Comparison of ENCODE assay signal across 1 cellular context in the genomic region with DNA sequence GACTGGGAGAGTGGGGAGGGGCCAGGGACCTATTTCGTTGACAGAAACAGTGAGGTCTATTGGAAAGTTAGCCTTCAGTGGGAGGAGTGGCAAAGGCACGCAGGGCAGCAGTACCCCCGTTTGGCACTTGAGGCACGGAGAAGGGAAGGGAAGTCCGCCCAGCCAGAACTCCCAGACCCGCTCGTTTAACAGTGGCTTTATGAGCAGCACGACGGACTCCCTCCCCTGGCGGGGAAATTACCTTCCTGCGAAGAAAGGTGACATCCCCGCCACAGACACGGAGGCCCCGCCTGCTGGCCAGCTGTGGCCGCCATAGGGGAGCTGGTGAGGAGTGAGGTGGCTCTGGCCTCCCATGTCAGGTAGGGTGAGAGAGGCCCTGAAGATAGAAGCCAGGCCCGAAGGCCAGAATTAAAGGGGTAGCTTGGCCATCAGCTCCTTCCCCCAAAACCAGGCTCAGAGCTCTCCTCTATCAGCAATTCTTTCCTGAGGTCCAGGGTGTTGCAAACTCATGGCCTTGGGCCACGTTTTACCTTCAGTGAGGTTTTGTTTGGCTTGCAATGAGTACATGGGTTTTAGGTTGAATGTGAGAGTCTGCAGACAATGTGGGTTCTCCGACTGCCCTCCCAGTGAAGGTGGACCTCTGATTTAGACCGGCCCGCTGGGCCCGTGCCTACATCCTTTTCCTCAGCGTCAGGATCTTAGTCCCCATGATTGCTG.
TF ChIP-seq lines count a peak whose summit lies in the region.

No MANE protein-coding gene starts in this region.

TF ChIP-seq in HepG2, 621 proteins besides CTCF, POLR2A, EP300 and RAD21 (continued from another document and continues in another):
- TF ChIP-seq, protein P1, sequence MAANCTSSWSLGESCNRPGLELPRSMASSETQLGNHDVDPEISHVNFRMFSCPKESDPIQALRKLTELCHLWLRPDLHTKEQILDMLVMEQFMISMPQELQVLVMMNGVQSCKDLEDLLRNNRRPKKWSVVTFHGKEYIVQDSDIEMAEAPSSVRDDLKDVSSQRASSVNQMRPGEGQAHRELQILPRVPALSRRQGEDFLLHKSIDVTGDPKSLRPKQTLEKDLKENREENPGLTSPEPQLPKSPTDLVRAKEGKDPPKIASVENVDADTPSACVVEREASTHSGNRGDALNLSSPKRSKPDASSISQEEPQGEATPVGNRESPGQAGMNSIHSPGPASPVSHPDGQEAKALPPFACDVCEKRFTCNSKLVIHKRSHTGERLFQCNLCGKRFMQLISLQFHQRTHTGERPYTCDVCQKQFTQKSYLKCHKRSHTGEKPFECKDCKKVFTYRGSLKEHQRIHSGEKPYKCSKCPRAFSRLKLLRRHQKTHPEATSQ (CRISPR knock-in tag; IDR thresholded peaks at IDR 0.05; ENCODE audit: borderline replicate concordance) = no peak
- TF ChIP-seq CBX1 (IDR thresholded peaks at IDR 0.05; ENCODE audit: low read depth) (no peak), ZFX (CRISPR knock-in tag; IDR thresholded peaks at IDR 0.05; ENCODE audit: low read depth) (peak; percentile 32; the same call in 1 of the 2 replicates), NR3C1 (CRISPR knock-in tag; IDR thresholded peaks at IDR 0.05) (no peak), PHF20 (CRISPR knock-in tag; IDR thresholded peaks at IDR 0.05) (no peak), GTF3A (CRISPR knock-in tag; conservative IDR thresholded peaks at IDR 0.05) (no peak), NCOA2 (CRISPR knock-in tag; IDR thresholded peaks at IDR 0.05) (no peak), GLI4 (CRISPR knock-in tag; IDR thresholded peaks at IDR 0.05; ENCODE audit: borderline replicate concordance) (0 out of 2 replicates have a peak, but pooled peaks have one; percentile 65), MAFK (conservative IDR thresholded peaks at IDR 0.05 in 1 of 2, IDR thresholded peaks at IDR 0.05 in 1 of 2; ENCODE audit: low read length in 2 of 2) (no peak), ZNF768 (CRISPR knock-in tag; IDR thresholded peaks at IDR 0.05) (no peak), POLR2G (IDR thresholded peaks at IDR 0.05; ENCODE audit: low read depth, low read length) (no peak), TP53 (CRISPR knock-in tag; conservative IDR thresholded peaks at IDR 0.05) (no peak), ZNF431 (CRISPR knock-in tag; IDR thresholded peaks at IDR 0.05; ENCODE audit: borderline replicate concordance, low read depth) (no peak), KLF11 (CRISPR knock-in tag; IDR thresholded peaks at IDR 0.05) (no peak), NR2F1 (CRISPR knock-in tag; IDR thresholded peaks at IDR 0.05) (no peak), ZNF75D (CRISPR knock-in tag; IDR thresholded peaks at IDR 0.05; ENCODE audit: borderline replicate concordance) (no peak), TOE1 (CRISPR knock-in tag; IDR thresholded peaks at IDR 0.05) (no peak), ZFP82 (CRISPR knock-in tag; IDR thresholded peaks at IDR 0.05; ENCODE audit: borderline replicate concordance) (no peak), TARDBP (CRISPR knock-in tag; IDR thresholded peaks at IDR 0.05) (no peak), IRF2 (CRISPR knock-in tag; IDR thresholded peaks at IDR 0.05) (0 out of 2 replicates have a peak, but pooled peaks have one; percentile 32), NBN (conservative IDR thresholded peaks at IDR 0.05) (no peak), BORCS8-MEF2B (CRISPR knock-in tag; IDR thresholded peaks at IDR 0.05) (no peak; the same call in 1 of the 2 replicates), PPARG (CRISPR knock-in tag; conservative IDR thresholded peaks at IDR 0.05) (no peak), XRCC5 (optimal IDR thresholded peaks at IDR 0.05; ENCODE audit: low read length) (no peak), KDM1A (CRISPR knock-in tag; IDR thresholded peaks at IDR 0.05) (no peak), PHF21A (CRISPR knock-in tag; IDR thresholded peaks at IDR 0.05) (no peak), ZSCAN21 (CRISPR knock-in tag; IDR thresholded peaks at IDR 0.05; ENCODE audit: borderline replicate concordance) (no peak), ZNF317 (CRISPR knock-in tag; IDR thresholded peaks at IDR 0.05) (peak; percentile 79; the same call in 1 of the 2 replicates), TGIF2 (CRISPR knock-in tag; IDR thresholded peaks at IDR 0.05) (no peak), ZNF572 (CRISPR knock-in tag; IDR thresholded peaks at IDR 0.05) (no peak; the same call in 1 of the 2 replicates), FOXJ3 (CRISPR knock-in tag; IDR thresholded peaks at IDR 0.05; ENCODE audit: borderline replicate concordance) (no peak), SMAD1 (CRISPR knock-in tag; IDR thresholded peaks at IDR 0.05; ENCODE audit: borderline replicate concordance, low read depth) (no peak), HIVEP1 (CRISPR knock-in tag; IDR thresholded peaks at IDR 0.05) (no peak), KMT2B (CRISPR knock-in tag; IDR thresholded peaks at IDR 0.05) (no peak), FOXK2 (IDR thresholded peaks at IDR 0.05) (no peak), GATAD2A (CRISPR knock-in tag; IDR thresholded peaks at IDR 0.05) (no peak), MTF1 (CRISPR knock-in tag; IDR thresholded peaks at IDR 0.05) (no peak), ARNT (IDR thresholded peaks at IDR 0.05) (no peak), PHF8 (CRISPR knock-in tag; IDR thresholded peaks at IDR 0.05) (peak; percentile 33; the same call in 1 of the 2 replicates), EHMT2 (IDR thresholded peaks at IDR 0.05; ENCODE audit: borderline replicate concordance, low read depth, low read length) (no peak), ZNF136 (CRISPR knock-in tag; IDR thresholded peaks at IDR 0.05; ENCODE audit: low read depth) (0 out of 2 replicates have a peak, but pooled peaks have one; percentile 55), NAIF1 (CRISPR knock-in tag; IDR thresholded peaks at IDR 0.05; ENCODE audit: borderline replicate concordance) (no peak), ZNF614 (CRISPR knock-in tag; IDR thresholded peaks at IDR 0.05; ENCODE audit: borderline replicate concordance) (no peak), KLF15 (CRISPR knock-in tag; IDR thresholded peaks at IDR 0.05; ENCODE audit: borderline replicate concordance) (no peak)
- TF ChIP-seq, protein P2, sequence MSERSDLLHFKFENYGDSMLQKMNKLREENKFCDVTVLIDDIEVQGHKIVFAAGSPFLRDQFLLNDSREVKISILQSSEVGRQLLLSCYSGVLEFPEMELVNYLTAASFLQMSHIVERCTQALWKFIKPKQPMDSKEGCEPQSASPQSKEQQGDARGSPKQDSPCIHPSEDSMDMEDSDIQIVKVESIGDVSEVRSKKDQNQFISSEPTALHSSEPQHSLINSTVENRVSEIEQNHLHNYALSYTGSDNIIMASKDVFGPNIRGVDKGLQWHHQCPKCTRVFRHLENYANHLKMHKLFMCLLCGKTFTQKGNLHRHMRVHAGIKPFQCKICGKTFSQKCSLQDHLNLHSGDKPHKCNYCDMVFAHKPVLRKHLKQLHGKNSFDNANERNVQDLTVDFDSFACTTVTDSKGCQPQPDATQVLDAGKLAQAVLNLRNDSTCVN (CRISPR knock-in tag; IDR thresholded peaks at IDR 0.05; ENCODE audit: borderline replicate concordance) = no peak
- TF ChIP-seq, protein P3, sequence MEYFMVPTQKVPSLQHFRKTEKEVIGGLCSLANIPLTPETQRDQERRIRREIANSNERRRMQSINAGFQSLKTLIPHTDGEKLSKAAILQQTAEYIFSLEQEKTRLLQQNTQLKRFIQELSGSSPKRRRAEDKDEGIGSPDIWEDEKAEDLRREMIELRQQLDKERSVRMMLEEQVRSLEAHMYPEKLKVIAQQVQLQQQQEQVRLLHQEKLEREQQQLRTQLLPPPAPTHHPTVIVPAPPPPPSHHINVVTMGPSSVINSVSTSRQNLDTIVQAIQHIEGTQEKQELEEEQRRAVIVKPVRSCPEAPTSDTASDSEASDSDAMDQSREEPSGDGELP (IDR thresholded peaks at IDR 0.05; ENCODE audit: borderline replicate concordance, low read depth) = peak; percentile 33; the same call in 1 of the 2 replicates
- TF ChIP-seq, protein P4, sequence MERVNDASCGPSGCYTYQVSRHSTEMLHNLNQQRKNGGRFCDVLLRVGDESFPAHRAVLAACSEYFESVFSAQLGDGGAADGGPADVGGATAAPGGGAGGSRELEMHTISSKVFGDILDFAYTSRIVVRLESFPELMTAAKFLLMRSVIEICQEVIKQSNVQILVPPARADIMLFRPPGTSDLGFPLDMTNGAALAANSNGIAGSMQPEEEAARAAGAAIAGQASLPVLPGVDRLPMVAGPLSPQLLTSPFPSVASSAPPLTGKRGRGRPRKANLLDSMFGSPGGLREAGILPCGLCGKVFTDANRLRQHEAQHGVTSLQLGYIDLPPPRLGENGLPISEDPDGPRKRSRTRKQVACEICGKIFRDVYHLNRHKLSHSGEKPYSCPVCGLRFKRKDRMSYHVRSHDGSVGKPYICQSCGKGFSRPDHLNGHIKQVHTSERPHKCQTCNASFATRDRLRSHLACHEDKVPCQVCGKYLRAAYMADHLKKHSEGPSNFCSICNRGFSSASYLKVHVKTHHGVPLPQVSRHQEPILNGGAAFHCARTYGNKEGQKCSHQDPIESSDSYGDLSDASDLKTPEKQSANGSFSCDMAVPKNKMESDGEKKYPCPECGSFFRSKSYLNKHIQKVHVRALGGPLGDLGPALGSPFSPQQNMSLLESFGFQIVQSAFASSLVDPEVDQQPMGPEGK (CRISPR knock-in tag; IDR thresholded peaks at IDR 0.05) = no peak; the same call in 1 of the 2 replicates
- TF ChIP-seq, protein P5, sequence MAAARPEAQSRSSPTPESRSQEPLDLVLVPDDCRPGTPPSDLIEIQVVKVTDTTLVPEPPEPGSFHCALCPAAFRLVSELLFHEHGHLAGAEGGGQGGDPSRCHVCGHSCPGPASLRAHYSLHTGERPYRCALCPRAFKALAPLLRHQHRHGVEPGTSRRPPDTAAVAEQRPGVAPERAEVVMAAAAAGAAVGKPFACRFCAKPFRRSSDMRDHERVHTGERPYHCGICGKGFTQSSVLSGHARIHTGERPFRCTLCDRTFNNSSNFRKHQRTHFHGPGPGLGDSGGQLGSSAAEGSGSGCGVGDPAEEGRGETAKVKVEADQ (CRISPR knock-in tag; IDR thresholded peaks at IDR 0.05; ENCODE audit: borderline replicate concordance) = 0 out of 2 replicates have a peak, but pooled peaks have one; percentile 55
- TF ChIP-seq, protein P6, sequence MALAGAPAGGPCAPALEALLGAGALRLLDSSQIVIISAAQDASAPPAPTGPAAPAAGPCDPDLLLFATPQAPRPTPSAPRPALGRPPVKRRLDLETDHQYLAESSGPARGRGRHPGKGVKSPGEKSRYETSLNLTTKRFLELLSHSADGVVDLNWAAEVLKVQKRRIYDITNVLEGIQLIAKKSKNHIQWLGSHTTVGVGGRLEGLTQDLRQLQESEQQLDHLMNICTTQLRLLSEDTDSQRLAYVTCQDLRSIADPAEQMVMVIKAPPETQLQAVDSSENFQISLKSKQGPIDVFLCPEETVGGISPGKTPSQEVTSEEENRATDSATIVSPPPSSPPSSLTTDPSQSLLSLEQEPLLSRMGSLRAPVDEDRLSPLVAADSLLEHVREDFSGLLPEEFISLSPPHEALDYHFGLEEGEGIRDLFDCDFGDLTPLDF (CRISPR knock-in tag; IDR thresholded peaks at IDR 0.05) = no peak
- TF ChIP-seq, protein P7, sequence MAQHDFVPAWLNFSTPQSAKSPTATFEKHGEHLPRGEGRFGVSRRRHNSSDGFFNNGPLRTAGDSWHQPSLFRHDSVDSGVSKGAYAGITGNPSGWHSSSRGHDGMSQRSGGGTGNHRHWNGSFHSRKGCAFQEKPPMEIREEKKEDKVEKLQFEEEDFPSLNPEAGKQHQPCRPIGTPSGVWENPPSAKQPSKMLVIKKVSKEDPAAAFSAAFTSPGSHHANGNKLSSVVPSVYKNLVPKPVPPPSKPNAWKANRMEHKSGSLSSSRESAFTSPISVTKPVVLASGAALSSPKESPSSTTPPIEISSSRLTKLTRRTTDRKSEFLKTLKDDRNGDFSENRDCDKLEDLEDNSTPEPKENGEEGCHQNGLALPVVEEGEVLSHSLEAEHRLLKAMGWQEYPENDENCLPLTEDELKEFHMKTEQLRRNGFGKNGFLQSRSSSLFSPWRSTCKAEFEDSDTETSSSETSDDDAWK (CRISPR knock-in tag; IDR thresholded peaks at IDR 0.05) = no peak
- TF ChIP-seq, protein P8, sequence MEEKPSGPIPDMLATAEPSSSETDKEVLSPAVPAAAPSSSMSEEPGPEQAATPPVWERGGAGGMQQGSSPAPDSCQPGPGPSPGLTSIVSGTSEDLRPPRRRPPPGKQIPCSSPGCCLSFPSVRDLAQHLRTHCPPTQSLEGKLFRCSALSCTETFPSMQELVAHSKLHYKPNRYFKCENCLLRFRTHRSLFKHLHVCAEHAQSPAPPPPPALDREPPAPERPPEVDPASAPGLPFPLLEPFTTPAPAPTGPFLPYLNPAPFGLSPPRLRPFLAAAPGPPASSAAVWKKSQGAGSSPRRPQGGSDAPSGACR (CRISPR knock-in tag; IDR thresholded peaks at IDR 0.05) = no peak
- TF ChIP-seq, protein P9, sequence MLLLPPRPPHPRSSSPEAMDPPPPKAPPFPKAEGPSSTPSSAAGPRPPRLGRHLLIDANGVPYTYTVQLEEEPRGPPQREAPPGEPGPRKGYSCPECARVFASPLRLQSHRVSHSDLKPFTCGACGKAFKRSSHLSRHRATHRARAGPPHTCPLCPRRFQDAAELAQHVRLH (CRISPR knock-in tag; IDR thresholded peaks at IDR 0.05; ENCODE audit: borderline replicate concordance, low read depth) = no peak
- TF ChIP-seq, protein P10, sequence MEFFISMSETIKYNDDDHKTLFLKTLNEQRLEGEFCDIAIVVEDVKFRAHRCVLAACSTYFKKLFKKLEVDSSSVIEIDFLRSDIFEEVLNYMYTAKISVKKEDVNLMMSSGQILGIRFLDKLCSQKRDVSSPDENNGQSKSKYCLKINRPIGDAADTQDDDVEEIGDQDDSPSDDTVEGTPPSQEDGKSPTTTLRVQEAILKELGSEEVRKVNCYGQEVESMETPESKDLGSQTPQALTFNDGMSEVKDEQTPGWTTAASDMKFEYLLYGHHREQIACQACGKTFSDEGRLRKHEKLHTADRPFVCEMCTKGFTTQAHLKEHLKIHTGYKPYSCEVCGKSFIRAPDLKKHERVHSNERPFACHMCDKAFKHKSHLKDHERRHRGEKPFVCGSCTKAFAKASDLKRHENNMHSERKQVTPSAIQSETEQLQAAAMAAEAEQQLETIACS (CRISPR knock-in tag; IDR thresholded peaks at IDR 0.05) = no peak
- TF ChIP-seq, protein P11, sequence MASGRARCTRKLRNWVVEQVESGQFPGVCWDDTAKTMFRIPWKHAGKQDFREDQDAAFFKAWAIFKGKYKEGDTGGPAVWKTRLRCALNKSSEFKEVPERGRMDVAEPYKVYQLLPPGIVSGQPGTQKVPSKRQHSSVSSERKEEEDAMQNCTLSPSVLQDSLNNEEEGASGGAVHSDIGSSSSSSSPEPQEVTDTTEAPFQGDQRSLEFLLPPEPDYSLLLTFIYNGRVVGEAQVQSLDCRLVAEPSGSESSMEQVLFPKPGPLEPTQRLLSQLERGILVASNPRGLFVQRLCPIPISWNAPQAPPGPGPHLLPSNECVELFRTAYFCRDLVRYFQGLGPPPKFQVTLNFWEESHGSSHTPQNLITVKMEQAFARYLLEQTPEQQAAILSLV (CRISPR knock-in tag; IDR thresholded peaks at IDR 0.05; ENCODE audit: borderline replicate concordance) = peak; percentile 11; the same call in 1 of the 2 replicates
- TF ChIP-seq, protein P12, sequence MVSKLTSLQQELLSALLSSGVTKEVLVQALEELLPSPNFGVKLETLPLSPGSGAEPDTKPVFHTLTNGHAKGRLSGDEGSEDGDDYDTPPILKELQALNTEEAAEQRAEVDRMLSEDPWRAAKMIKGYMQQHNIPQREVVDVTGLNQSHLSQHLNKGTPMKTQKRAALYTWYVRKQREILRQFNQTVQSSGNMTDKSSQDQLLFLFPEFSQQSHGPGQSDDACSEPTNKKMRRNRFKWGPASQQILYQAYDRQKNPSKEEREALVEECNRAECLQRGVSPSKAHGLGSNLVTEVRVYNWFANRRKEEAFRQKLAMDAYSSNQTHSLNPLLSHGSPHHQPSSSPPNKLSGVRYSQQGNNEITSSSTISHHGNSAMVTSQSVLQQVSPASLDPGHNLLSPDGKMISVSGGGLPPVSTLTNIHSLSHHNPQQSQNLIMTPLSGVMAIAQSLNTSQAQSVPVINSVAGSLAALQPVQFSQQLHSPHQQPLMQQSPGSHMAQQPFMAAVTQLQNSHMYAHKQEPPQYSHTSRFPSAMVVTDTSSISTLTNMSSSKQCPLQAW (CRISPR knock-in tag; IDR thresholded peaks at IDR 0.05) = peak; percentile 49; the same call in 1 of the 2 replicates
